ENCODE assay signal across 23 cellular contexts in genomic region chr10:58578366-58578765, GRCh38.
A peak's percentile ranks its signal among the peaks of the same experiment; 100 is the strongest.
DNase-seq lines count a peak whose midpoint lies in the region; ATAC-seq and TF ChIP-seq lines count a peak whose summit lies in the region.
"Had no signal": no experiment of that assay in that cellular context is flagged by ENCODE, and none has a peak within 500 bp of the region (broad histone marks: within the 10 kb centered on the region; RNA-seq: fewer than 3 reads in every experiment).

No MANE protein-coding gene starts in this region.

- H3K9me3 ChIP-seq in BLaER1 treated with 17β-estradiol and CSF1 and Interleukin-3, amounts not matched to agents 10 nM and 100 nM (replicated peaks in 1 of 11), result peaks cover 0 to 16% (median 4%) of the 10 kb centered on the region in 11 experiments; a peak in 10 of 22 replicates
- H3K9me3 ChIP-seq in ascending aorta (peaks cover 0 to 4% of the 10 kb centered on the region in 2 donors), psoas muscle (no peaks in the 10 kb centered on the region), aorta (ENCODE audit: control insufficient read depth, low read length) (no peaks in the 10 kb centered on the region), right lobe of liver (no peaks in the 10 kb centered on the region)
- H3K9me3 ChIP-seq: Peyer's patch, SJCRH30 had no signal

- H3K4me3 ChIP-seq in BLaER1 treated with 17β-estradiol and CSF1 and Interleukin-3, amounts not matched to agents 10 nM and 100 nM, result no peak overlapping the region
- H3K4me3 ChIP-seq in ascending aorta (no peak overlapping the region), psoas muscle (no peak overlapping the region), aorta (ENCODE audit: low read length in 2 of 2) (no peak overlapping the region), right lobe of liver (no peak overlapping the region)
- H3K4me3 ChIP-seq: esophagus muscularis mucosa, Peyer's patch, SJCRH30 had no signal

- peak overlapping the region in 5 of 11 experiments; percentile 5 to 69 (median 50); a peak in 7 of 22 replicates for H3K9ac ChIP-seq in BLaER1 treated with 17β-estradiol and CSF1 and Interleukin-3, amounts not matched to agents 10 nM and 100 nM

- H3K36me3 ChIP-seq in BLaER1 treated with 17β-estradiol and CSF1 and Interleukin-3, amounts not matched to agents 10 nM and 100 nM, result no peaks in the 10 kb centered on the region
- no peaks in the 10 kb centered on the region for H3K36me3 ChIP-seq in ascending aorta
- H3K36me3 ChIP-seq in psoas muscle (ENCODE audit: insufficient read depth in 1 of 2, low read depth in 1 of 2), result no peaks in the 10 kb centered on the region
- H3K36me3 ChIP-seq in aorta (ENCODE audit: control insufficient read depth in 1 of 2, insufficient read depth in 2 of 2, low read length in 1 of 2), result no peaks in the 10 kb centered on the region
- H3K36me3 ChIP-seq in right lobe of liver, result no peaks in the 10 kb centered on the region
- H3K36me3 ChIP-seq: esophagus muscularis mucosa, Peyer's patch, SJCRH30 had no signal

- TF ChIP-seq CTCF in ascending aorta (IDR thresholded peaks at IDR 0.05) (no peak), psoas muscle (IDR thresholded peaks at IDR 0.05) (no peak), right lobe of liver (IDR thresholded peaks at IDR 0.05) (no peak)

- ATAC-seq in left ventricle myocardium superior, result peak; percentile 30
- no peak for ATAC-seq in psoas muscle
- no peak for ATAC-seq in HG02678 (IDR thresholded peaks at IDR 0.05; ENCODE audit: unreplicated experiment)
- ATAC-seq in aorta (ENCODE audit: low FRiP score), result no peak
- ATAC-seq in right lobe of liver, result no peak

- H4K20me1 ChIP-seq in BLaER1 treated with 17β-estradiol and CSF1 and Interleukin-3, amounts not matched to agents 10 nM and 100 nM, result no peaks in the 10 kb centered on the region

- H3K4me1 ChIP-seq in BLaER1 treated with 17β-estradiol and CSF1 and Interleukin-3, amounts not matched to agents 10 nM and 100 nM, result peaks cover 4 to 50% (median 33%) of the 10 kb centered on the region in 10 experiments; a peak in 19 of 20 replicates
- peaks cover 5 to 37% of the 10 kb centered on the region in 2 donors for H3K4me1 ChIP-seq in ascending aorta
- H3K4me1 ChIP-seq in psoas muscle, result peaks cover 10% of the 10 kb centered on the region
- H3K4me1 ChIP-seq in aorta (ENCODE audit: control insufficient read depth in 1 of 2, insufficient read depth in 2 of 2, low read length in 2 of 2), result peaks cover 5 to 6% of the 10 kb centered on the region in 2 donors
- no peaks in the 10 kb centered on the region for H3K4me1 ChIP-seq in right lobe of liver
- H3K4me1 ChIP-seq: SJCRH30 had no signal

- no peak for TF ChIP-seq POLR2A in right lobe of liver (IDR thresholded peaks at IDR 0.05)

- H3K4me2 ChIP-seq in BLaER1 treated with 17β-estradiol and CSF1 and Interleukin-3, amounts not matched to agents 10 nM and 100 nM, result peak overlapping the region in 8 of 11 experiments; percentile 64 to 77 (median 68); a peak in 13 of 22 replicates

- no peak for DNase-seq in ascending aorta (ENCODE audit: low spot score in 2 of 2)
- DNase-seq in left ventricle myocardium superior, result no peak
- DNase-seq in psoas muscle, result no peak
- no peak for DNase-seq in pons (ENCODE audit: low spot score)
- no peak for DNase-seq in aorta
- DNase-seq in right lobe of liver, result no peak
- DNase-seq: activated CD4-positive, alpha-beta T cell treated with anti-CD3 and anti-CD28 coated beads, Interleukin-2, amount 50 U/mL, for 48 hours; activated CD4-positive, CD25-positive, alpha-beta regulatory T cell; activated CD8-positive, alpha-beta memory T cell treated with anti-CD3 and anti-CD28 coated beads, Interleukin-2, amount 50 U/mL, for 4 hours; activated naive CD4-positive, alpha-beta T cell treated with anti-CD3 and anti-CD28 coated beads, Interleukin-2, amount 50 U/mL, for 16 hours; dermis blood vessel endothelial cell; GDM1; glutamatergic neuron; NCI-H1048; NCI-H187 treated with DMSO at 0.1 percent for 48 hours; NCI-H69; nucleus accumbens; Peyer's patch; SJCRH30; stimulated activated CD4-positive, alpha-beta T cell treated with anti-CD3 and anti-CD28 coated beads, Interleukin-2, amount 100 ng/mL, for 24 hours had no signal

- H3K27ac ChIP-seq in BLaER1 treated with 17β-estradiol and CSF1 and Interleukin-3, amounts not matched to agents 10 nM and 100 nM, result peak overlapping the region; percentile 9 to 91 (median 84); a peak in 19 of 22 replicates
- H3K27ac ChIP-seq in ascending aorta, result peak overlapping the region; percentile 59 to 62
- peak overlapping the region; percentile 4 for H3K27ac ChIP-seq in psoas muscle
- no peak overlapping the region for H3K27ac ChIP-seq in aorta (ENCODE audit: low read depth in 1 of 2, low read length in 2 of 2)
- H3K27ac ChIP-seq in right lobe of liver, result no peak overlapping the region
- H3K27ac ChIP-seq: Peyer's patch, SJCRH30 had no signal

- H3K27me3 ChIP-seq in BLaER1 treated with 17β-estradiol and CSF1 and Interleukin-3, amounts not matched to agents 10 nM and 100 nM, result no peaks in the 10 kb centered on the region
- H3K27me3 ChIP-seq in ascending aorta (no peaks in the 10 kb centered on the region), psoas muscle (ENCODE audit: insufficient read depth in 3 of 3, low read length in 2 of 3) (no peaks in the 10 kb centered on the region), aorta (ENCODE audit: control insufficient read depth in 1 of 2, insufficient read depth in 2 of 2, low read length in 1 of 2) (no peaks in the 10 kb centered on the region), right lobe of liver (no peaks in the 10 kb centered on the region)
- H3K27me3 ChIP-seq: esophagus muscularis mucosa, Peyer's patch, SJCRH30 had no signal

- 87 to 91% (median 88%) methylated on average over 8 of the region's 8 CpGs for whole genome bisulfite sequencing in psoas muscle, 3 donors
- 29 to 37% methylated on average over 8 of the region's 8 CpGs for WGBS in aorta, 2 donors
- 78% methylated on average over 6 of the region's 8 CpGs for WGBS in right lobe of liver (ENCODE audit: insufficient coverage, low coverage, low lambda C conversion rate, missing lambda C conversion rate)

- intact Hi-C loops in ascending aorta (cut with DNase I) (loop anchor here (5.0 kb wide), 1 partner anchor 66 kb away; the partner anchor contains the start of gene BICC1), left ventricle myocardium superior (cut with micrococcal nuclease) (no loop called here), psoas muscle (cut with DNase I) (no loop called here), aorta (cut with DNase I) (no loop called here), right lobe of liver (cut with DNase I) (no loop called here)

Comparison
In these comparisons a context has a peak if more than half of its experiments do, and no peak if none do; other contexts are left out.
1. H3K27ac ChIP-seq: peak in BLaER1 treated with 17β-estradiol and CSF1 and Interleukin-3, amounts not matched to agents 10 nM and 100 nM (11 of 11), ascending aorta (2 of 2) and psoas muscle (single experiment); none in aorta (0 of 2) and right lobe of liver (0 of 3).